14 cellular contexts compared by ENCODE assay signal in genomic region chr4:53147711-53148110, GRCh38.
A peak's percentile ranks its signal among the peaks of the same experiment; 100 is the strongest.
DNase-seq lines count a peak whose midpoint lies in the region; ATAC-seq and TF ChIP-seq lines count a peak whose summit lies in the region.
"Had no signal": no experiment of that assay in that cellular context is flagged by ENCODE, and none has a peak within 500 bp of the region (broad histone marks: within the 10 kb centered on the region; RNA-seq: fewer than 3 reads in every experiment).

No MANE protein-coding gene starts in this region.

- H3K36me3 ChIP-seq in adipocyte (ENCODE audit: control insufficient read depth, insufficient read depth, low read length, severe bottlenecking) (peaks cover 14% of the 10 kb centered on the region), sigmoid colon (no peaks in the 10 kb centered on the region), mammary epithelial cell (ENCODE audit: insufficient read depth, low read length) (peaks cover 5% of the 10 kb centered on the region)
- H3K36me3 ChIP-seq: HAP-1 had no signal

- H3K4me3 ChIP-seq in AG10803 (ENCODE audit: low read length) = no peak overlapping the region
- H3K4me3 ChIP-seq in adipocyte (ENCODE audit: low read length) = no peak overlapping the region
- H3K4me3 ChIP-seq in fibroblast of villous mesenchyme (ENCODE audit: low read depth, low read length) = no peak overlapping the region
- no peak overlapping the region for H3K4me3 ChIP-seq in sigmoid colon
- H3K4me3 ChIP-seq in mammary epithelial cell (replicated peaks in 1 of 3; ENCODE audit: insufficient read depth in 1 of 3, low read depth in 2 of 3, low read length in 3 of 3) = no peak overlapping the region
- H3K4me3 ChIP-seq: GM23248, HAP-1 had no signal

- in situ Hi-C loops in mammary epithelial cell (cut with MboI; ENCODE audit: low sequenced_read_pairs in 2 of 2) = no loop called here

- no peaks in the 10 kb centered on the region for H3K9me3 ChIP-seq in adipocyte (ENCODE audit: control insufficient read depth, low read length)
- no peaks in the 10 kb centered on the region for H3K9me3 ChIP-seq in sigmoid colon
- H3K9me3 ChIP-seq in mammary epithelial cell (replicated peaks; ENCODE audit: insufficient read depth, low read length) = no peaks in the 10 kb centered on the region
- H3K9me3 ChIP-seq: Caco-2, HAP-1 had no signal

- no peak overlapping the region for H3K4me3 Mint-ChIP-seq in effector memory CD8-positive, alpha-beta T cell
- H3K4me3 Mint-ChIP-seq: CD4-positive, alpha-beta T cell had no signal

- ATAC-seq in HG03196 (IDR thresholded peaks at IDR 0.05; ENCODE audit: unreplicated experiment) = no peak
- no peak for ATAC-seq in effector memory CD8-positive, alpha-beta T cell (replicated peaks)

- H3K27ac ChIP-seq in sigmoid colon = peak overlapping the region in 2 of 4 donors; percentile 16
- no peak overlapping the region for H3K27ac ChIP-seq in mammary epithelial cell (ENCODE audit: insufficient read depth, low read depth, low read length)
- H3K27ac ChIP-seq: C4-2B, GM23248 had no signal

- TF ChIP-seq CTCF in AG10803 (conservative IDR thresholded peaks at IDR 0.05; ENCODE audit: low read length) = no peak
- no peak for TF ChIP-seq CTCF in fibroblast of villous mesenchyme (IDR thresholded peaks at IDR 0.05; ENCODE audit: insufficient read depth, low read depth, low read length)
- TF ChIP-seq CTCF in sigmoid colon (IDR thresholded peaks at IDR 0.05) = no peak
- TF ChIP-seq CTCF in mammary epithelial cell (conservative IDR thresholded peaks at IDR 0.05 in 1 of 2, IDR thresholded peaks at IDR 0.05 in 1 of 2; ENCODE audit: extremely low read depth in 1 of 2, insufficient read depth in 1 of 2, low read depth in 1 of 2, low read length in 2 of 2) = no peak

- no peak for TF ChIP-seq POLR2A in sigmoid colon (IDR thresholded peaks at IDR 0.05)

- DNase-seq in AG10803 (ENCODE audit: low read depth) (peak; percentile 22), adipocyte (ENCODE audit: low read depth) (peak; percentile 51), fibroblast of villous mesenchyme (ENCODE audit: low read depth) (peak; percentile 72), sigmoid colon (peak; percentile 69), mammary epithelial cell (no peak)
- DNase-seq in effector memory CD8-positive, alpha-beta T cell = no peak
- DNase-seq: AML-193; Caco-2; CD4-positive, alpha-beta T cell; GDM1; GM23248 had no signal

- intact Hi-C loops in sigmoid colon (cut with DNase I) = no loop called here
- intact Hi-C loops in mammary epithelial cell (cut with micrococcal nuclease) = no loop called here

- no peak for TF ChIP-seq EP300 in sigmoid colon (IDR thresholded peaks at IDR 0.05)

- peaks cover 0 to 2% of the 10 kb centered on the region in 2 donors for H3K4me1 Mint-ChIP-seq in effector memory CD8-positive, alpha-beta T cell (ENCODE audit: low read depth in 2 of 2)

- no peaks in the 10 kb centered on the region for H4K20me1 ChIP-seq in mammary epithelial cell (ENCODE audit: insufficient read depth, low read length)

- dilution Hi-C loops in mammary epithelial cell (cut with HindIII; ENCODE audit: low sequenced_read_pairs) = no loop called here

- H3K36me3 Mint-ChIP-seq in effector memory CD8-positive, alpha-beta T cell (ENCODE audit: insufficient read depth) = no peaks in the 10 kb centered on the region

- H3K27me3 Mint-ChIP-seq in effector memory CD8-positive, alpha-beta T cell = no peaks in the 10 kb centered on the region
- H3K27me3 Mint-ChIP-seq: CD4-positive, alpha-beta T cell had no signal

- no peak overlapping the region for H3K27ac Mint-ChIP-seq in effector memory CD8-positive, alpha-beta T cell
- H3K27ac Mint-ChIP-seq: CD4-positive, alpha-beta T cell had no signal

- no peaks in the 10 kb centered on the region for H3K79me2 ChIP-seq in mammary epithelial cell (ENCODE audit: insufficient read depth, low read length)

- H3K9me3 Mint-ChIP-seq in effector memory CD8-positive, alpha-beta T cell = no peaks in the 10 kb centered on the region
- H3K9me3 Mint-ChIP-seq: CD4-positive, alpha-beta T cell had no signal

- CTCF ChIA-PET in mammary epithelial cell (lab: Charles Lee; ENCODE audit: low non-redundant PET) = no interaction called here

- H3K27me3 ChIP-seq in adipocyte (replicated peaks; ENCODE audit: control insufficient read depth, insufficient read depth, low read length) (no peaks in the 10 kb centered on the region), sigmoid colon (no peaks in the 10 kb centered on the region), mammary epithelial cell (ENCODE audit: insufficient read depth, low read length) (no peaks in the 10 kb centered on the region)

- no peak overlapping the region for H3K4me2 ChIP-seq in mammary epithelial cell (ENCODE audit: insufficient read depth, low read depth, low read length)

- H2AFZ ChIP-seq in mammary epithelial cell (ENCODE audit: low read depth, low read length) = no peak overlapping the region
- H2AFZ ChIP-seq: GM23248 had no signal

- no TSS peak for BruUV-seq in mammary epithelial cell (replicated peaks; lab: Mats Ljungman, UMichigan)

- H3K9ac ChIP-seq in adipocyte (ENCODE audit: low read length) (no peak overlapping the region), mammary epithelial cell (ENCODE audit: insufficient read depth, low read length) (no peak overlapping the region)
- H3K9ac ChIP-seq: GM23248 had no signal

- H3K4me1 ChIP-seq in adipocyte (ENCODE audit: control insufficient read depth, insufficient read depth, low read length) (peaks cover 20% of the 10 kb centered on the region), sigmoid colon (peaks cover 0 to 12% (median 7%) of the 10 kb centered on the region in 4 donors), mammary epithelial cell (ENCODE audit: insufficient read depth, low read length) (no peaks in the 10 kb centered on the region)
- H3K4me1 ChIP-seq: Caco-2 had no signal

Comparison
In these comparisons a context has a peak if more than half of its experiments do, and no peak if none do; other contexts are left out.
1. DNase-seq: peak in AG10803 (single experiment), adipocyte (single experiment), fibroblast of villous mesenchyme (single experiment) and sigmoid colon (single experiment); none in mammary epithelial cell (single experiment) and effector memory CD8-positive, alpha-beta T cell (0 of 3).